Comparison of ENCODE assay signal across 12 cellular contexts in genomic region chr1:55128418-55128817, GRCh38.
A peak's percentile ranks its signal among the peaks of the same experiment; 100 is the strongest.
DNase-seq lines count a peak whose midpoint lies in the region; ATAC-seq and TF ChIP-seq lines count a peak whose summit lies in the region.
"Had no signal": no experiment of that assay in that cellular context is flagged by ENCODE, and none has a peak within 500 bp of the region (broad histone marks: within the 10 kb centered on the region; RNA-seq: fewer than 3 reads in every experiment).

No MANE protein-coding gene starts in this region.

- no peak overlapping the region for H3K4me3 ChIP-seq in CD4-positive, alpha-beta memory T cell (ENCODE audit: low read length in 2 of 2)
- H3K4me3 ChIP-seq in psoas muscle: no peak overlapping the region
- H3K4me3 ChIP-seq: sigmoid colon had no signal

- peaks cover 5% of the 10 kb centered on the region for H3K4me1 ChIP-seq in CD4-positive, alpha-beta memory T cell (ENCODE audit: insufficient read depth, low read length)
- H3K4me1 ChIP-seq in psoas muscle: no peaks in the 10 kb centered on the region
- H3K4me1 ChIP-seq: sigmoid colon had no signal

- H3K4me3 Mint-ChIP-seq in CD4-positive, alpha-beta memory T cell: peak overlapping the region in 3 of 8 donors; percentile 5 to 32 (median 11)
- H3K4me3 Mint-ChIP-seq in activated naive CD8-positive, alpha-beta T cell treated with anti-CD3 and anti-CD28 coated beads, Interleukin-2, amount 10 ng/mL, durations not matched to agents 7 days and 5 days: no peak overlapping the region
- H3K4me3 Mint-ChIP-seq in naive thymus-derived CD8-positive, alpha-beta T cell: peak overlapping the region in 3 of 10 donors; percentile 1 to 31 (median 7)

- peaks cover 8 to 11% (median 10%) of the 10 kb centered on the region in 4 donors for H3K4me1 Mint-ChIP-seq in CD4-positive, alpha-beta memory T cell
- peaks cover 12% of the 10 kb centered on the region for H3K4me1 Mint-ChIP-seq in activated naive CD8-positive, alpha-beta T cell treated with anti-CD3 and anti-CD28 coated beads, Interleukin-2, amount 10 ng/mL, durations not matched to agents 7 days and 5 days
- H3K4me1 Mint-ChIP-seq in naive thymus-derived CD8-positive, alpha-beta T cell: peaks cover 9 to 27% (median 13%) of the 10 kb centered on the region in 4 donors

- ATAC-seq in HG02759 (IDR thresholded peaks at IDR 0.05; ENCODE audit: unreplicated experiment) (peak; percentile 14), psoas muscle (no peak)
- ATAC-seq in activated naive CD8-positive, alpha-beta T cell treated with anti-CD3 and anti-CD28 coated beads, Interleukin-2, amount 10 ng/mL, durations not matched to agents 7 days and 5 days (ENCODE audit: low read depth): no peak
- no peak for ATAC-seq in naive thymus-derived CD8-positive, alpha-beta T cell

- no peaks in the 10 kb centered on the region for H3K9me3 ChIP-seq in CD4-positive, alpha-beta memory T cell (ENCODE audit: control insufficient read depth in 1 of 2, low read length in 2 of 2)
- no peaks in the 10 kb centered on the region for H3K9me3 ChIP-seq in psoas muscle
- H3K9me3 ChIP-seq: Caco-2, sigmoid colon had no signal

- POLR2A ChIA-PET in CD4-positive, alpha-beta memory T cell (lab: Charles Lee; ENCODE audit: partially characterized antibody): no interaction called here
- POLR2A ChIA-PET in activated naive CD8-positive, alpha-beta T cell treated with anti-CD3 and anti-CD28 coated beads, Interleukin-2, amount 10 ng/mL, durations not matched to agents 7 days and 5 days (lab: Charles Lee): no interaction called here
- POLR2A ChIA-PET in naive thymus-derived CD8-positive, alpha-beta T cell (lab: Charles Lee): interaction anchor here (0.7 kb wide), 1 partner anchor 55 kb away, joined by 9 read pairs; no protein-coding TSS in a partner anchor

- no peak for TF ChIP-seq CTCF in psoas muscle (IDR thresholded peaks at IDR 0.05)

- CTCF ChIA-PET in CD4-positive, alpha-beta memory T cell (lab: Charles Lee; ENCODE audit: partially characterized antibody): interaction anchor here (1.8 kb wide), 1 partner anchor 11 kb away, joined by 4 read pairs; no protein-coding TSS in a partner anchor

- H3K27ac ChIP-seq in CD4-positive, alpha-beta memory T cell (ENCODE audit: low read depth, low read length): no peak overlapping the region
- no peak overlapping the region for H3K27ac ChIP-seq in psoas muscle
- H3K27ac ChIP-seq: sigmoid colon had no signal

- no peaks in the 10 kb centered on the region for H3K27me3 Mint-ChIP-seq in CD4-positive, alpha-beta memory T cell
- H3K27me3 Mint-ChIP-seq in activated naive CD8-positive, alpha-beta T cell treated with anti-CD3 and anti-CD28 coated beads, Interleukin-2, amount 10 ng/mL, durations not matched to agents 7 days and 5 days: no peaks in the 10 kb centered on the region
- H3K27me3 Mint-ChIP-seq in naive thymus-derived CD8-positive, alpha-beta T cell: no peaks in the 10 kb centered on the region

- peaks cover 55% of the 10 kb centered on the region for H3K36me3 ChIP-seq in CD4-positive, alpha-beta memory T cell (ENCODE audit: insufficient read depth, low read length)
- H3K36me3 ChIP-seq in psoas muscle (ENCODE audit: insufficient read depth in 1 of 2, low read depth in 1 of 2): peaks cover 2 to 96% of the 10 kb centered on the region in 2 donors

- no peaks in the 10 kb centered on the region for H3K9me3 Mint-ChIP-seq in CD4-positive, alpha-beta memory T cell
- no peaks in the 10 kb centered on the region for H3K9me3 Mint-ChIP-seq in activated naive CD8-positive, alpha-beta T cell treated with anti-CD3 and anti-CD28 coated beads, Interleukin-2, amount 10 ng/mL, durations not matched to agents 7 days and 5 days
- H3K9me3 Mint-ChIP-seq in naive thymus-derived CD8-positive, alpha-beta T cell: peaks cover 0 to 4% (median 0%) of the 10 kb centered on the region in 9 donors

- 95 to 100% (median 96%) methylated on average over 4 of the region's 4 CpGs for WGBS in psoas muscle, 3 donors

- no peaks in the 10 kb centered on the region for H3K27me3 ChIP-seq in CD4-positive, alpha-beta memory T cell (ENCODE audit: insufficient read depth, low read length)
- no peaks in the 10 kb centered on the region for H3K27me3 ChIP-seq in psoas muscle (ENCODE audit: insufficient read depth in 3 of 3, low read length in 2 of 3)
- H3K27me3 ChIP-seq: sigmoid colon had no signal

- peak overlapping the region in 6 of 7 donors; percentile 7 to 93 (median 54) for H3K27ac Mint-ChIP-seq in CD4-positive, alpha-beta memory T cell
- peak overlapping the region; percentile 5 for H3K27ac Mint-ChIP-seq in activated naive CD8-positive, alpha-beta T cell treated with anti-CD3 and anti-CD28 coated beads, Interleukin-2, amount 10 ng/mL, durations not matched to agents 7 days and 5 days
- H3K27ac Mint-ChIP-seq in naive thymus-derived CD8-positive, alpha-beta T cell: peak overlapping the region; percentile 27 to 92 (median 70)

- DNase-seq in CD4-positive, alpha-beta memory T cell: no peak
- no peak for DNase-seq in activated naive CD8-positive, alpha-beta T cell treated with anti-CD3 and anti-CD28 coated beads, Interleukin-2, amount 10 ng/mL, durations not matched to agents 7 days and 5 days
- no peak for DNase-seq in naive thymus-derived CD8-positive, alpha-beta T cell
- no peak for DNase-seq in psoas muscle
- no peak for DNase-seq in Kasumi-1 (lab: John Stamatoyannopoulos, UW)
- DNase-seq in COLO668 (lab: John Stamatoyannopoulos, UW; ENCODE audit: unreplicated experiment): no peak
- DNase-seq: activated CD8-positive, alpha-beta memory T cell treated with anti-CD3 and anti-CD28 coated beads for 24 hours; anterior cingulate cortex; Caco-2; NCI-H524 treated with DMSO at 0.1 percent for 48 hours; sigmoid colon had no signal

- intact Hi-C loops in CD4-positive, alpha-beta memory T cell (cut with micrococcal nuclease): no loop called here
- intact Hi-C loops in psoas muscle (cut with DNase I): no loop called here

- H3K36me3 Mint-ChIP-seq in CD4-positive, alpha-beta memory T cell: peaks cover 61 to 84% of the 10 kb centered on the region in 2 donors
- peaks cover 57% of the 10 kb centered on the region for H3K36me3 Mint-ChIP-seq in activated naive CD8-positive, alpha-beta T cell treated with anti-CD3 and anti-CD28 coated beads, Interleukin-2, amount 10 ng/mL, durations not matched to agents 7 days and 5 days
- peaks cover 10 to 94% (median 50%) of the 10 kb centered on the region in 3 donors for H3K36me3 Mint-ChIP-seq in naive thymus-derived CD8-positive, alpha-beta T cell

Comparison
In these comparisons a context has a peak if more than half of its experiments do, and no peak if none do; other contexts are left out.
1. H3K27ac Mint-ChIP-seq: peak in every context shown above with its lines; median percentile 70 in naive thymus-derived CD8-positive, alpha-beta T cell; 54 in CD4-positive, alpha-beta memory T cell; 5 in activated naive CD8-positive, alpha-beta T cell treated with anti-CD3 and anti-CD28 coated beads, Interleukin-2, amount 10 ng/mL, durations not matched to agents 7 days and 5 days.